10 cellular contexts compared by ENCODE assay signal in the genomic region with DNA sequence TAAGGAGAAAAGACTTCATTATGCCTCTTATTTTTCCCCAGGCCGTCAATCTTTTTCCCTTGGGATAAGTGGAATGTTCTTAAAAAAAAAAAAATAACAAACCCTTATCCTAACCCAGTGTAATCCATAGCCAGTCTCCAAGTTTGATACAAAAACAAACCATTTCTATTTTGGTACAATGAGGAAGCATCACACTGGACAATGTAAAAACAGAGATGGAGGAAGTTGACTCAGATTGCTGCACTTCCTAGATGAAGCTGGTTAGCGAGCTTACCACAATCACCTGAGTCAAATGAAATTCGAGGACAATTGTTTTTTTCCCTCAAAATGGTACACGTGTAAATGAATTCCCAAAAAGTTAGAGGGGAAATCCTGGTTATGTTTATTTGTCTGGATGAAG.
DNase-seq lines count a peak whose midpoint lies in the region; ATAC-seq and TF ChIP-seq lines count a peak whose summit lies in the region.
"Had no signal": no experiment of that assay in that cellular context is flagged by ENCODE, and none has a peak within 500 bp of the region (broad histone marks: within the 10 kb centered on the region; RNA-seq: fewer than 3 reads in every experiment).

No MANE protein-coding gene starts in this region.

- H3K4me1 ChIP-seq in mammary epithelial cell (ENCODE audit: insufficient read depth, low read length), result peaks cover 1% of the 10 kb centered on the region
- peaks cover 0 to 7% (median 0%) of the 10 kb centered on the region in 4 donors for H3K4me1 ChIP-seq in right lobe of liver
- H3K4me1 ChIP-seq in Peyer's patch, result no peaks in the 10 kb centered on the region
- H3K4me1 ChIP-seq in OCI-LY7 (ENCODE audit: insufficient read depth, low read length, poor library complexity, severe bottlenecking), result peaks cover 38% of the 10 kb centered on the region
- peaks cover 6% of the 10 kb centered on the region for H3K4me1 ChIP-seq in endodermal cell (ENCODE audit: control insufficient read depth, insufficient read depth, low read length)

- peak; percentile 7 for DNase-seq in MCF 10A (ENCODE audit: unreplicated experiment)
- no peak for DNase-seq in mammary epithelial cell
- DNase-seq in brain pericyte (ENCODE audit: low read depth, low spot score), result peak; percentile 45
- DNase-seq in right lobe of liver, result no peak
- DNase-seq in Peyer's patch, result no peak
- DNase-seq in OCI-LY7 (ENCODE audit: low spot score), result no peak
- no peak for DNase-seq in activated T-helper 1 cell treated with anti-CD3 and anti-CD28 coated beads, Interleukin-12 subunit alpha, Interleukin-12 subunit beta, Interleukin-2, Interleukin-4 antibody, amounts not matched to agents 30 ng/mL and 10 ng/mL and 1 ng/mL, durations not matched to agents 14 hours and 24 hours and 36 hours (ENCODE audit: low spot score)
- DNase-seq in endodermal cell, result no peak
- DNase-seq: KG1 had no signal

- dilution Hi-C loops in mammary epithelial cell (cut with HindIII; ENCODE audit: low sequenced_read_pairs), result no loop called here

- H3K4me3 ChIP-seq in mammary epithelial cell (replicated peaks in 1 of 3; ENCODE audit: insufficient read depth in 1 of 3, low read depth in 2 of 3, low read length in 3 of 3) (no peak overlapping the region), right lobe of liver (no peak overlapping the region), Peyer's patch (no peak overlapping the region), OCI-LY7 (ENCODE audit: low read depth, low read length, poor library complexity, severe bottlenecking) (no peak overlapping the region), endodermal cell (ENCODE audit: low read length) (no peak overlapping the region)
- H3K4me3 ChIP-seq: hepatocyte had no signal

- TF ChIP-seq CTCF in MCF 10A (IDR thresholded peaks at IDR 0.05; ENCODE audit: unreplicated experiment) (no peak), mammary epithelial cell (conservative IDR thresholded peaks at IDR 0.05 in 1 of 2, IDR thresholded peaks at IDR 0.05 in 1 of 2; ENCODE audit: extremely low read depth in 1 of 2, insufficient read depth in 1 of 2, low read depth in 1 of 2, low read length in 2 of 2) (no peak), right lobe of liver (IDR thresholded peaks at IDR 0.05) (no peak), Peyer's patch (IDR thresholded peaks at IDR 0.05) (no peak), OCI-LY7 (conservative IDR thresholded peaks at IDR 0.05; ENCODE audit: low read length) (no peak), endodermal cell (conservative IDR thresholded peaks at IDR 0.05) (no peak)

- CTCF ChIA-PET in MCF 10A (lab: Yijun Ruan, JAX), result no interaction called here
- CTCF ChIA-PET in mammary epithelial cell (lab: Charles Lee; ENCODE audit: low non-redundant PET), result no interaction called here
- CTCF ChIA-PET in OCI-LY7 (lab: Charles Lee; ENCODE audit: unreplicated experiment), result no interaction called here

- TF ChIP-seq POLR2A in right lobe of liver (IDR thresholded peaks at IDR 0.05) (no peak), Peyer's patch (IDR thresholded peaks at IDR 0.05) (no peak)

- in situ Hi-C loops in mammary epithelial cell (cut with MboI; ENCODE audit: low sequenced_read_pairs in 2 of 2), result no loop called here

- H3K27ac ChIP-seq in mammary epithelial cell (ENCODE audit: insufficient read depth, low read depth, low read length), result no peak overlapping the region
- no peak overlapping the region for H3K27ac ChIP-seq in right lobe of liver
- H3K27ac ChIP-seq in Peyer's patch, result peak overlapping the region in 2 of 4 donors; percentile 22 to 32
- no peak overlapping the region for H3K27ac ChIP-seq in OCI-LY7 (ENCODE audit: low read depth, low read length, poor library complexity, severe bottlenecking)
- H3K27ac ChIP-seq in endodermal cell (ENCODE audit: low read depth, low read length), result no peak overlapping the region
- H3K27ac ChIP-seq: hepatocyte had no signal

- no TSS peak for BruUV-seq in MCF 10A (replicated peaks; lab: Mats Ljungman, UMichigan)
- no TSS peak for BruUV-seq in mammary epithelial cell (replicated peaks; lab: Mats Ljungman, UMichigan)
- no TSS peak for BruUV-seq in OCI-LY7 (replicated peaks; lab: Mats Ljungman, UMichigan)

- H3K4me3 Mint-ChIP-seq in MCF 10A (ENCODE audit: unreplicated experiment) (no peak overlapping the region), endodermal cell (no peak overlapping the region)
- H3K4me3 Mint-ChIP-seq in activated T-helper 1 cell treated with anti-CD3 and anti-CD28 coated beads, Interleukin-12 subunit alpha, Interleukin-12 subunit beta, Interleukin-2, Interleukin-4 antibody, amounts not matched to agents 30 ng/mL and 10 ng/mL and 1 ng/mL, durations not matched to agents 14 hours and 24 hours and 36 hours, result no peak overlapping the region

- H3K36me3 Mint-ChIP-seq in MCF 10A (ENCODE audit: insufficient read depth, unreplicated experiment) (peaks cover 7% of the 10 kb centered on the region), endodermal cell (ENCODE audit: low read depth) (no peaks in the 10 kb centered on the region)
- H3K36me3 Mint-ChIP-seq in activated T-helper 1 cell treated with anti-CD3 and anti-CD28 coated beads, Interleukin-12 subunit alpha, Interleukin-12 subunit beta, Interleukin-2, Interleukin-4 antibody, amounts not matched to agents 30 ng/mL and 10 ng/mL and 1 ng/mL, durations not matched to agents 14 hours and 24 hours and 36 hours (ENCODE audit: low read depth), result no peaks in the 10 kb centered on the region

- H4K20me1 ChIP-seq in mammary epithelial cell (ENCODE audit: insufficient read depth, low read length) (no peaks in the 10 kb centered on the region), OCI-LY7 (ENCODE audit: insufficient read depth, low read length) (no peaks in the 10 kb centered on the region)

- H3K9me3 Mint-ChIP-seq in MCF 10A (ENCODE audit: unreplicated experiment) (no peaks in the 10 kb centered on the region), endodermal cell (no peaks in the 10 kb centered on the region)
- no peaks in the 10 kb centered on the region for H3K9me3 Mint-ChIP-seq in activated T-helper 1 cell treated with anti-CD3 and anti-CD28 coated beads, Interleukin-12 subunit alpha, Interleukin-12 subunit beta, Interleukin-2, Interleukin-4 antibody, amounts not matched to agents 30 ng/mL and 10 ng/mL and 1 ng/mL, durations not matched to agents 14 hours and 24 hours and 36 hours

- POLR2A ChIA-PET in MCF 10A (lab: Yijun Ruan, JAX), result no interaction called here
- POLR2A ChIA-PET in OCI-LY7 (lab: Charles Lee), result no interaction called here

- H3K79me2 ChIP-seq in mammary epithelial cell (ENCODE audit: insufficient read depth, low read length) (no peaks in the 10 kb centered on the region), OCI-LY7 (ENCODE audit: insufficient read depth, low read depth, low read length) (peaks cover 8% of the 10 kb centered on the region; the same call in 1 of the 2 replicates)
- H3K79me2 ChIP-seq: hepatocyte had no signal

- H3K27me3 ChIP-seq in mammary epithelial cell (ENCODE audit: insufficient read depth, low read length) (no peaks in the 10 kb centered on the region), right lobe of liver (no peaks in the 10 kb centered on the region), Peyer's patch (no peaks in the 10 kb centered on the region), endodermal cell (ENCODE audit: control insufficient read depth, insufficient read depth, low read length, poor library complexity, severe bottlenecking) (no peaks in the 10 kb centered on the region)
- H3K27me3 ChIP-seq: hepatocyte had no signal

- no peaks in the 10 kb centered on the region for H3K4me1 Mint-ChIP-seq in MCF 10A (ENCODE audit: insufficient read depth, unreplicated experiment)
- H3K4me1 Mint-ChIP-seq in activated T-helper 1 cell treated with anti-CD3 and anti-CD28 coated beads, Interleukin-12 subunit alpha, Interleukin-12 subunit beta, Interleukin-2, Interleukin-4 antibody, amounts not matched to agents 30 ng/mL and 10 ng/mL and 1 ng/mL, durations not matched to agents 14 hours and 24 hours and 36 hours (ENCODE audit: low read depth), result no peaks in the 10 kb centered on the region
- peaks cover 15% of the 10 kb centered on the region for H3K4me1 Mint-ChIP-seq in endodermal cell

- no peaks in the 10 kb centered on the region for H3K27me3 Mint-ChIP-seq in MCF 10A (ENCODE audit: insufficient read depth, unreplicated experiment)
- H3K27me3 Mint-ChIP-seq in activated T-helper 1 cell treated with anti-CD3 and anti-CD28 coated beads, Interleukin-12 subunit alpha, Interleukin-12 subunit beta, Interleukin-2, Interleukin-4 antibody, amounts not matched to agents 30 ng/mL and 10 ng/mL and 1 ng/mL, durations not matched to agents 14 hours and 24 hours and 36 hours (ENCODE audit: insufficient read depth), result peaks cover 9% of the 10 kb centered on the region
- no peaks in the 10 kb centered on the region for H3K27me3 Mint-ChIP-seq in endodermal cell (ENCODE audit: insufficient read depth)

- WGBS in mammary epithelial cell (ENCODE audit: low coverage, missing lambda C conversion rate), result 91% methylated on average over 4 of the region's 4 CpGs
- WGBS in right lobe of liver (ENCODE audit: insufficient coverage, low coverage, low lambda C conversion rate, missing lambda C conversion rate), result 18% methylated on average over 4 of the region's 4 CpGs
- 90 to 91% methylated on average over 2 to 3 of the region's 4 CpGs for WGBS in endodermal cell (ENCODE audit: insufficient coverage in 1 of 2, insufficient read length in 1 of 2), 2 experiments

- intact Hi-C loops in MCF 10A (cut with micrococcal nuclease), result loop anchor here (10.0 kb wide), 1 partner anchor 94 kb away; no protein-coding TSS in a partner anchor
- intact Hi-C loops in mammary epithelial cell (cut with micrococcal nuclease), result no loop called here
- intact Hi-C loops in right lobe of liver (cut with DNase I), result no loop called here
- intact Hi-C loops in OCI-LY7 (cut with micrococcal nuclease; ENCODE audit: unreplicated experiment), result no loop called here
- intact Hi-C loops in activated T-helper 1 cell treated with anti-CD3 and anti-CD28 coated beads, Interleukin-12 subunit alpha, Interleukin-12 subunit beta, Interleukin-2, Interleukin-4 antibody, amounts not matched to agents 30 ng/mL and 10 ng/mL and 1 ng/mL, durations not matched to agents 14 hours and 24 hours and 36 hours (cut with micrococcal nuclease), result no loop called here

- H3K9me2 ChIP-seq in OCI-LY7 (ENCODE audit: insufficient read depth, low read length), result no peaks in the 10 kb centered on the region

- H3K36me3 ChIP-seq in mammary epithelial cell (ENCODE audit: insufficient read depth, low read length) (no peaks in the 10 kb centered on the region), right lobe of liver (no peaks in the 10 kb centered on the region), Peyer's patch (no peaks in the 10 kb centered on the region), OCI-LY7 (ENCODE audit: insufficient read depth, low read length) (no peaks in the 10 kb centered on the region; the same call in 1 of the 2 replicates), endodermal cell (ENCODE audit: control insufficient read depth, insufficient read depth, low read length) (no peaks in the 10 kb centered on the region)

- no peak overlapping the region for H3K4me2 ChIP-seq in mammary epithelial cell (ENCODE audit: insufficient read depth, low read depth, low read length)
- H3K4me2 ChIP-seq in OCI-LY7 (ENCODE audit: low read length), result no peak overlapping the region
- H3K4me2 ChIP-seq: hepatocyte had no signal

- H3K9me3 ChIP-seq in mammary epithelial cell (replicated peaks; ENCODE audit: insufficient read depth, low read length), result no peaks in the 10 kb centered on the region
- no peaks in the 10 kb centered on the region for H3K9me3 ChIP-seq in right lobe of liver
- no peaks in the 10 kb centered on the region for H3K9me3 ChIP-seq in Peyer's patch
- no peaks in the 10 kb centered on the region for H3K9me3 ChIP-seq in OCI-LY7 (ENCODE audit: low read length)
- no peaks in the 10 kb centered on the region for H3K9me3 ChIP-seq in endodermal cell (ENCODE audit: control insufficient read depth, low read length)

- H3K9ac ChIP-seq in mammary epithelial cell (ENCODE audit: insufficient read depth, low read length), result no peak overlapping the region
- no peak overlapping the region for H3K9ac ChIP-seq in endodermal cell (ENCODE audit: extremely low read depth, low read length, poor library complexity, severe bottlenecking)

- no peak overlapping the region for H2AFZ ChIP-seq in mammary epithelial cell (ENCODE audit: low read depth, low read length)
- no peak overlapping the region for H2AFZ ChIP-seq in OCI-LY7 (ENCODE audit: low read length)
- H2AFZ ChIP-seq: hepatocyte had no signal

- peak; percentile 55 to 85 (median 76) for ATAC-seq in right lobe of liver

- H3K27ac Mint-ChIP-seq in MCF 10A (ENCODE audit: low read depth, unreplicated experiment) (no peak overlapping the region), endodermal cell (no peak overlapping the region)
- H3K27ac Mint-ChIP-seq in activated T-helper 1 cell treated with anti-CD3 and anti-CD28 coated beads, Interleukin-12 subunit alpha, Interleukin-12 subunit beta, Interleukin-2, Interleukin-4 antibody, amounts not matched to agents 30 ng/mL and 10 ng/mL and 1 ng/mL, durations not matched to agents 14 hours and 24 hours and 36 hours, result no peak overlapping the region

Comparison
In these comparisons a context has a peak if more than half of its experiments do, and no peak if none do; other contexts are left out.
1. DNase-seq: peak in MCF 10A (single experiment) and brain pericyte (single experiment); none in mammary epithelial cell (single experiment), right lobe of liver (0 of 3), Peyer's patch (0 of 3), OCI-LY7 (single experiment), activated T-helper 1 cell treated with anti-CD3 and anti-CD28 coated beads, Interleukin-12 subunit alpha, Interleukin-12 subunit beta, Interleukin-2, Interleukin-4 antibody, amounts not matched to agents 30 ng/mL and 10 ng/mL and 1 ng/mL, durations not matched to agents 14 hours and 24 hours and 36 hours (single experiment) and endodermal cell (single experiment).